In genomic region chr22:26648011-26648497, GRCh38 we compare ENCODE assay signal across 8 cellular contexts.
DNase-seq lines count a peak whose midpoint lies in the region; ATAC-seq lines count a peak whose summit lies in the region.

No MANE protein-coding gene starts in this region.

- ATAC-seq in HG03135 (IDR thresholded peaks at IDR 0.05; ENCODE audit: unreplicated experiment) (no peak), HG02610 (IDR thresholded peaks at IDR 0.05; ENCODE audit: unreplicated experiment) (no peak), GM21786 (IDR thresholded peaks at IDR 0.05; ENCODE audit: unreplicated experiment) (no peak)

- DNase-seq in DMS153 (lab: John Stamatoyannopoulos, UW) (peak; percentile 97), NCI-H2029 (lab: John Stamatoyannopoulos, UW) (peak; percentile 87), SW480 (ENCODE audit: low spot score) (no peak)
- DNase-seq in activated CD4-positive, alpha-beta T cell treated with anti-CD3 and anti-CD28 coated beads, Interleukin-2, amount 50 U/mL, for 48 hours = peak; percentile 40 to 51

- no peaks in the 10 kb centered on the region for H3K9me3 ChIP-seq in iPS-18c (ENCODE audit: control insufficient read depth, insufficient read depth, low read length)

- peak overlapping the region; percentile 22; the same call in 1 of the 2 replicates for H3K4me3 ChIP-seq in iPS-18c (ENCODE audit: insufficient read depth, low read depth, low read length)
